In genomic region chr1:33338495-33339211, GRCh38 we compare ENCODE assay signal across 8 cellular contexts. TPM values are rescaled to one million over a fixed set of nuclear protein-coding genes. Genes with fewer than 3 reads are reported as not detected.
DNase-seq lines count a peak whose midpoint lies in the region; ATAC-seq and TF ChIP-seq lines count a peak whose summit lies in the region.

No MANE protein-coding gene starts in this region.

- peaks cover 94% of the 10 kb centered on the region for H3K4me1 Mint-ChIP-seq in chondrocyte (ENCODE audit: low read depth)
- H3K4me1 Mint-ChIP-seq in activated T-helper 1 cell treated with anti-CD3 and anti-CD28 coated beads, Interleukin-12 subunit alpha, Interleukin-12 subunit beta, Interleukin-2, Interleukin-4 antibody, amounts not matched to agents 30 ng/mL and 10 ng/mL and 1 ng/mL, durations not matched to agents 14 hours and 24 hours and 36 hours (ENCODE audit: low read depth): peaks cover 26% of the 10 kb centered on the region

- 10% methylated on average over 11 of the region's 13 CpGs for WGBS in right lobe of liver (ENCODE audit: insufficient coverage, low coverage, low lambda C conversion rate, missing lambda C conversion rate)

- H3K9me3 Mint-ChIP-seq in chondrocyte (ENCODE audit: low read depth): no peaks in the 10 kb centered on the region
- H3K9me3 Mint-ChIP-seq in activated T-helper 1 cell treated with anti-CD3 and anti-CD28 coated beads, Interleukin-12 subunit alpha, Interleukin-12 subunit beta, Interleukin-2, Interleukin-4 antibody, amounts not matched to agents 30 ng/mL and 10 ng/mL and 1 ng/mL, durations not matched to agents 14 hours and 24 hours and 36 hours: no peaks in the 10 kb centered on the region

- peak; percentile 22 to 60 (median 26) for ATAC-seq in right lobe of liver
- no peak for ATAC-seq in GM21390 (IDR thresholded peaks at IDR 0.05; ENCODE audit: unreplicated experiment)

- peak overlapping the region; percentile 51 for H3K4me3 Mint-ChIP-seq in chondrocyte (ENCODE audit: unreplicated experiment)
- H3K4me3 Mint-ChIP-seq in activated T-helper 1 cell treated with anti-CD3 and anti-CD28 coated beads, Interleukin-12 subunit alpha, Interleukin-12 subunit beta, Interleukin-2, Interleukin-4 antibody, amounts not matched to agents 30 ng/mL and 10 ng/mL and 1 ng/mL, durations not matched to agents 14 hours and 24 hours and 36 hours: no peak overlapping the region

- H3K36me3 ChIP-seq in right lobe of liver (peaks cover 0 to 3% (median 0%) of the 10 kb centered on the region in 4 donors), tibial artery (peaks cover 0 to 20% (median 6%) of the 10 kb centered on the region in 3 donors)

- peak overlapping the region; percentile 81 for H3K27ac Mint-ChIP-seq in chondrocyte (ENCODE audit: unreplicated experiment)
- H3K27ac Mint-ChIP-seq in activated T-helper 1 cell treated with anti-CD3 and anti-CD28 coated beads, Interleukin-12 subunit alpha, Interleukin-12 subunit beta, Interleukin-2, Interleukin-4 antibody, amounts not matched to agents 30 ng/mL and 10 ng/mL and 1 ng/mL, durations not matched to agents 14 hours and 24 hours and 36 hours: no peak overlapping the region

- H3K9me3 ChIP-seq in right lobe of liver (no peaks in the 10 kb centered on the region), tibial artery (no peaks in the 10 kb centered on the region)

- TF ChIP-seq CTCF in chondrocyte (IDR thresholded peaks at IDR 0.05) (no peak), right lobe of liver (IDR thresholded peaks at IDR 0.05) (no peak), tibial artery (IDR thresholded peaks at IDR 0.05) (no peak)

- H3K36me3 Mint-ChIP-seq in chondrocyte (ENCODE audit: low read depth): peaks cover 16% of the 10 kb centered on the region
- peaks cover 12% of the 10 kb centered on the region for H3K36me3 Mint-ChIP-seq in activated T-helper 1 cell treated with anti-CD3 and anti-CD28 coated beads, Interleukin-12 subunit alpha, Interleukin-12 subunit beta, Interleukin-2, Interleukin-4 antibody, amounts not matched to agents 30 ng/mL and 10 ng/mL and 1 ng/mL, durations not matched to agents 14 hours and 24 hours and 36 hours (ENCODE audit: low read depth)

- H3K27ac ChIP-seq in right lobe of liver (peak overlapping the region; percentile 69 to 97 (median 82)), tibial artery (peak overlapping the region; percentile 95 to 98)

- DNase-seq in NCI-H146 (lab: John Stamatoyannopoulos, UW) (peak; percentile 37), chondrocyte (ENCODE audit: low spot score) (no peak), right lobe of liver (no peak), tibial artery (peak; percentile 76 to 89), NCI-H2107 (lab: John Stamatoyannopoulos, UW) (no peak)
- DNase-seq in activated T-helper 1 cell treated with anti-CD3 and anti-CD28 coated beads, Interleukin-12 subunit alpha, Interleukin-12 subunit beta, Interleukin-2, Interleukin-4 antibody, amounts not matched to agents 30 ng/mL and 10 ng/mL and 1 ng/mL, durations not matched to agents 14 hours and 24 hours and 36 hours (ENCODE audit: low spot score): no peak
- DNase-seq in stimulated activated CD4-positive, alpha-beta T cell treated with anti-CD3 and anti-CD28 coated beads, Interleukin-2, amount 100 ng/mL, for 48 hours: no peak

- intact Hi-C loops in right lobe of liver (cut with DNase I) (no loop called here), tibial artery (cut with DNase I; ENCODE audit: low total_unique reads) (no loop called here)
- intact Hi-C loops in activated T-helper 1 cell treated with anti-CD3 and anti-CD28 coated beads, Interleukin-12 subunit alpha, Interleukin-12 subunit beta, Interleukin-2, Interleukin-4 antibody, amounts not matched to agents 30 ng/mL and 10 ng/mL and 1 ng/mL, durations not matched to agents 14 hours and 24 hours and 36 hours (cut with micrococcal nuclease): no loop called here

- H3K27me3 Mint-ChIP-seq in chondrocyte (ENCODE audit: low read depth): no peaks in the 10 kb centered on the region
- H3K27me3 Mint-ChIP-seq in activated T-helper 1 cell treated with anti-CD3 and anti-CD28 coated beads, Interleukin-12 subunit alpha, Interleukin-12 subunit beta, Interleukin-2, Interleukin-4 antibody, amounts not matched to agents 30 ng/mL and 10 ng/mL and 1 ng/mL, durations not matched to agents 14 hours and 24 hours and 36 hours (ENCODE audit: insufficient read depth): no peaks in the 10 kb centered on the region

- H3K27me3 ChIP-seq in right lobe of liver (no peaks in the 10 kb centered on the region), tibial artery (no peaks in the 10 kb centered on the region)

- H3K4me3 ChIP-seq in right lobe of liver (no peak overlapping the region), tibial artery (peak overlapping the region; percentile 33 to 40)

- TF ChIP-seq POLR2A in right lobe of liver (IDR thresholded peaks at IDR 0.05): peak; percentile 75

- peaks cover 2 to 96% (median 45%) of the 10 kb centered on the region in 4 donors for H3K4me1 ChIP-seq in right lobe of liver
- H3K4me1 ChIP-seq in tibial artery: peaks cover 22 to 100% (median 94%) of the 10 kb centered on the region in 4 donors

RNA-seq across cellular contexts. Expression of gene A3GALT2, which starts 17.8 kb away (rescaled TPM):
- total RNA-seq in chondrocyte (0.27 TPM in 1 of 3 replicates, not detected in the others), right lobe of liver (not detected)
- not detected in 2 replicates for total RNA-seq in activated T-helper 1 cell treated with anti-CD3 and anti-CD28 coated beads, Interleukin-12 subunit alpha, Interleukin-12 subunit beta, Interleukin-2, Interleukin-4 antibody, amounts not matched to agents 30 ng/mL and 10 ng/mL and 1 ng/mL, durations not matched to agents 14 hours and 24 hours and 36 hours

Comparison
In these comparisons a context has a peak if more than half of its experiments do, and no peak if none do; other contexts are left out.
1. DNase-seq: peak in NCI-H146 (single experiment) and tibial artery (2 of 2); none in chondrocyte (single experiment), right lobe of liver (0 of 3), activated T-helper 1 cell treated with anti-CD3 and anti-CD28 coated beads, Interleukin-12 subunit alpha, Interleukin-12 subunit beta, Interleukin-2, Interleukin-4 antibody, amounts not matched to agents 30 ng/mL and 10 ng/mL and 1 ng/mL, durations not matched to agents 14 hours and 24 hours and 36 hours (single experiment), NCI-H2107 (single experiment) and stimulated activated CD4-positive, alpha-beta T cell treated with anti-CD3 and anti-CD28 coated beads, Interleukin-2, amount 100 ng/mL, for 48 hours (0 of 2).
2. H3K4me3 ChIP-seq: peak in tibial artery (2 of 2); none in right lobe of liver (0 of 3).